In genomic region chr13:101757446-101758039, GRCh38 we compare ENCODE assay signal across 8 cellular contexts.
A peak's percentile ranks its signal among the peaks of the same experiment; 100 is the strongest.
DNase-seq lines count a peak whose midpoint lies in the region; ATAC-seq, FAIRE-seq and TF ChIP-seq lines count a peak whose summit lies in the region.

No MANE protein-coding gene starts in this region.

- peak; percentile 75 for ATAC-seq in HG02642 (IDR thresholded peaks at IDR 0.05; ENCODE audit: poor library complexity, unreplicated experiment)
- peak in 4 of 8 donors; percentile 34 to 68 (median 58) for ATAC-seq in heart right ventricle

- intact Hi-C loops in heart right ventricle (cut with DNase I): loop anchor here in 8 of 10 donors (2.0 to 10.0 kb wide), 5 partner anchors 240 to 613 kb away; no protein-coding TSS in a partner anchor

- no peaks in the 10 kb centered on the region for H3K9me3 ChIP-seq in heart right ventricle

- peak; percentile 78 for TF ChIP-seq CTCF in VCaP (conservative IDR thresholded peaks at IDR 0.05)
- peak in 8 of 9 donors; percentile 21 to 64 (median 50) for TF ChIP-seq CTCF in heart right ventricle (IDR thresholded peaks at IDR 0.05)

- no peak overlapping the region for H3K4me3 ChIP-seq in heart right ventricle

- TF ChIP-seq POLR2A in GM12891 (IDR thresholded peaks at IDR 0.05; ENCODE audit: low read depth, low read length): no peak

- DNase-seq in GM12891 (ENCODE audit: insufficient read length, low spot score) (peak; percentile 13), NCI-H1417 (lab: John Stamatoyannopoulos, UW) (peak; percentile 50 to 89 (median 82)), heart right ventricle (no peak), superior temporal gyrus (ENCODE audit: extremely low spot score) (peak; percentile 68), UCSD-AML1 (lab: John Stamatoyannopoulos, UW; ENCODE audit: unreplicated experiment) (no peak)

- H3K36me3 ChIP-seq in heart right ventricle: no peaks in the 10 kb centered on the region

- H3K27ac ChIP-seq in VCaP (no peak overlapping the region), heart right ventricle (no peak overlapping the region)

- WGBS in heart right ventricle, 2 donors: 9 to 11% methylated on average over 1 of the region's 1 CpG

- H3K4me1 ChIP-seq in heart right ventricle: no peaks in the 10 kb centered on the region

- FAIRE-seq in A204.1 (lab: Jason Lieb, UNC) (peak; percentile 97), GM12891 (lab: Jason Lieb, UNC) (peak; percentile 48)

- no peaks in the 10 kb centered on the region for H3K27me3 ChIP-seq in heart right ventricle

TF ChIP-seq in GM12891, 5 proteins besides CTCF, POLR2A, EP300 and RAD21:
- no peak for TF ChIP-seq TAF1 (IDR thresholded peaks at IDR 0.05; ENCODE audit: low read depth, low read length)
- no peak for TF ChIP-seq POU2F2 (IDR thresholded peaks at IDR 0.05; ENCODE audit: low read depth, low read length)
- no peak for TF ChIP-seq POLR2AphosphoS5 (IDR thresholded peaks at IDR 0.05; ENCODE audit: low read depth, low read length)
- no peak for TF ChIP-seq SPI1 (IDR thresholded peaks at IDR 0.05; ENCODE audit: low read depth, low read length)

Comparison
In these comparisons a context has a peak if more than half of its experiments do, and no peak if none do; other contexts are left out.
1. DNase-seq: peak in GM12891 (single experiment), NCI-H1417 (3 of 3) and superior temporal gyrus (single experiment); none in heart right ventricle (0 of 2) and UCSD-AML1 (single experiment).